Comparison of ENCODE assay signal across 8 cellular contexts in the genomic region with DNA sequence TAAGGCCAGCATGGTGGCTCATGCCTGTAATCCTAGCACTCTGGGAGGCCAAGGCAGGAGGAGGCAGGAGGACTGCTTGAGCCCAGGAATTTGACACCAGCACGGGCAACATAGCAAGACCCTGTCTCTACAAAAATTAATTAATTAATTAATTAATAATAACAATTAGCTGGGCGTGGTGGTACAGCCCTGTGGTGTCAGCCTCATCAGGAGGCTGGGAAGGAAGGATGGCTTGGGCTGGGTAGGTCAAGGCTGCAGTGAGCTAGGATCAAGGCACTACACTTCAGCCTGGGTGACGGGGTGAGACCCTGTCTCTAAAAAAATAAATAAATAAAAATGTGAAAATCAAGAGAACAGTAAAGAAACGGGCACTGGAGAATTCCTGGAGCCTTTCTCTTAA. TPM values are rescaled to one million over a fixed set of nuclear protein-coding genes. Genes with fewer than 3 reads are reported as not detected.
A peak's percentile ranks its signal among the peaks of the same experiment; 100 is the strongest.
DNase-seq lines count a peak whose midpoint lies in the region; ATAC-seq and TF ChIP-seq lines count a peak whose summit lies in the region.

No MANE protein-coding gene starts in this region.

- WGBS in lung, 2 donors = 40 to 59% methylated on average over 4 of the region's 4 CpGs

- peaks cover 4 to 8% of the 10 kb centered on the region in 2 donors for H3K4me1 ChIP-seq in lung (ENCODE audit: control insufficient read depth in 2 of 2, insufficient read depth in 2 of 2, low read length in 2 of 2)

- H3K27ac Mint-ChIP-seq in activated T-cell treated with anti-CD3 and anti-CD28 coated beads, Interleukin-2, amount 50 U/mL, for 72 hours = no peak overlapping the region
- peak overlapping the region; percentile 94 for H3K27ac Mint-ChIP-seq in type B pancreatic cell

- peaks cover 17% of the 10 kb centered on the region for H3K4me1 Mint-ChIP-seq in activated T-cell treated with anti-CD3 and anti-CD28 coated beads, Interleukin-2, amount 50 U/mL, for 72 hours (ENCODE audit: low read depth)
- H3K4me1 Mint-ChIP-seq in type B pancreatic cell (ENCODE audit: unreplicated experiment) = peaks cover 5% of the 10 kb centered on the region

- peak overlapping the region; percentile 92 to 97 for H3K4me3 Mint-ChIP-seq in activated T-cell treated with anti-CD3 and anti-CD28 coated beads, Interleukin-2, amount 50 U/mL, for 72 hours
- H3K4me3 Mint-ChIP-seq in type B pancreatic cell = peak overlapping the region; percentile 93

- no peaks in the 10 kb centered on the region for H3K27me3 ChIP-seq in lung (ENCODE audit: control insufficient read depth, insufficient read depth)

- H3K36me3 Mint-ChIP-seq in activated T-cell treated with anti-CD3 and anti-CD28 coated beads, Interleukin-2, amount 50 U/mL, for 72 hours (ENCODE audit: insufficient read depth in 2 of 2) = peaks cover 1 to 5% of the 10 kb centered on the region in 2 donors
- H3K36me3 Mint-ChIP-seq in type B pancreatic cell = no peaks in the 10 kb centered on the region

- in situ Hi-C loops in astrocyte of the cerebellum (cut with HindIII; ENCODE audit: low sequenced_read_pairs) = no loop called here

- peaks cover 0 to 1% of the 10 kb centered on the region in 2 donors for H3K36me3 ChIP-seq in lung (ENCODE audit: control insufficient read depth in 2 of 2, insufficient read depth in 2 of 2, low read length in 2 of 2)

- peak overlapping the region; percentile 73 for H3K4me3 ChIP-seq in astrocyte of the cerebellum (ENCODE audit: low read depth, low read length)
- peak overlapping the region; percentile 85 for H3K4me3 ChIP-seq in lung

- ATAC-seq in activated T-cell treated with anti-CD3 and anti-CD28 coated beads, Interleukin-2, amount 50 U/mL, for 72 hours (replicated peaks in 1 of 2) = no peak
- no peak for ATAC-seq in lung (ENCODE audit: insufficient read depth, low FRiP score)

- H3K27me3 Mint-ChIP-seq in activated T-cell treated with anti-CD3 and anti-CD28 coated beads, Interleukin-2, amount 50 U/mL, for 72 hours (ENCODE audit: low read depth) = no peaks in the 10 kb centered on the region
- no peaks in the 10 kb centered on the region for H3K27me3 Mint-ChIP-seq in type B pancreatic cell

- no peaks in the 10 kb centered on the region for H3K9me3 ChIP-seq in lung (ENCODE audit: control insufficient read depth in 2 of 2, insufficient read depth in 1 of 2, low read length in 1 of 2)

- TF ChIP-seq CTCF in astrocyte of the cerebellum (IDR thresholded peaks at IDR 0.05; ENCODE audit: low read depth, low read length, missing control alignments) (no peak), lung (IDR thresholded peaks at IDR 0.05; ENCODE audit: control extremely low read depth, extremely low read depth) (no peak), type B pancreatic cell (conservative IDR thresholded peaks at IDR 0.05) (no peak)

- no peak for DNase-seq in activated T-cell treated with anti-CD3 and anti-CD28 coated beads, Interleukin-2, amount 50 U/mL, for 72 hours
- DNase-seq in activated T-cell treated with anti-CD3 and anti-CD28 coated beads for 4 hours (no peak), astrocyte of the cerebellum (ENCODE audit: low read depth) (no peak), lung (ENCODE audit: low spot score) (no peak), type B pancreatic cell (ENCODE audit: extremely low spot score, unreplicated experiment) (no peak), HCEC 1CT (no peak), hippocampal formation (lab: John Stamatoyannopoulos, UW) (no peak), amygdala (lab: John Stamatoyannopoulos, UW) (no peak)

- peak overlapping the region in 1 of 2 donors; percentile 99 for H3K27ac ChIP-seq in lung (ENCODE audit: low read depth in 1 of 2, low read length in 1 of 2)

- peaks cover 0 to 1% of the 10 kb centered on the region in 2 donors for H3K9me3 Mint-ChIP-seq in activated T-cell treated with anti-CD3 and anti-CD28 coated beads, Interleukin-2, amount 50 U/mL, for 72 hours
- H3K9me3 Mint-ChIP-seq in type B pancreatic cell = no peaks in the 10 kb centered on the region

RNA-seq across cellular contexts. Expression of a gene that starts 1.3 kb away (rescaled TPM):
- total RNA-seq in activated T-cell treated with anti-CD3 and anti-CD28 coated beads, Interleukin-2, amount 50 U/mL, for 72 hours = 10 to 100 TPM; 38.0 to 46.3 TPM
- total RNA-seq in lung (10 to 100 TPM; 42.0 to 42.9 TPM), type B pancreatic cell (ENCODE audit: low replicate concordance) (29.3 and 34.6 TPM in 2 replicates)
- 10 to 100 TPM; 25.8 to 42.7 TPM for polyA plus RNA-seq in lung
